ENCODE assay signal across 18 cellular contexts in genomic region chr17:81248649-81249048, GRCh38.
"Had no signal": no experiment of that assay in that cellular context is flagged by ENCODE, and none has a peak within 500 bp of the region (broad histone marks: within the 10 kb centered on the region; RNA-seq: fewer than 3 reads in every experiment).

No MANE protein-coding gene starts in this region.

- H3K9me3 ChIP-seq: gastrocnemius medialis, heart left ventricle, upper lobe of right lung had no signal

- H3K4me3 ChIP-seq: coronary artery, gastrocnemius medialis, heart left ventricle, upper lobe of right lung had no signal

- H3K27ac ChIP-seq: coronary artery, gastrocnemius medialis, heart left ventricle, parathyroid adenoma, upper lobe of right lung had no signal

- FAIRE-seq: endometrium had no signal

- H2AFZ ChIP-seq: parathyroid adenoma had no signal

- H3K36me3 Mint-ChIP-seq: brain had no signal

- H3K4me1 ChIP-seq: parathyroid adenoma, upper lobe of right lung had no signal

- ATAC-seq: activated CD8-positive, alpha-beta T cell treated with anti-CD3 and anti-CD28 coated beads, Interleukin-2, amount 10 ng/mL, durations not matched to agents 7 days and 5 days; heart left ventricle; naive thymus-derived CD8-positive, alpha-beta T cell had no signal

- H3K4me3 Mint-ChIP-seq: activated CD4-positive, alpha-beta T cell treated with anti-CD3 and anti-CD28 coated beads, Interleukin-2, amount 10 ng/mL, durations not matched to agents 7 days and 5 days; activated CD8-positive, alpha-beta T cell treated with anti-CD3 and anti-CD28 coated beads, Interleukin-2, amount 10 ng/mL, durations not matched to agents 7 days and 5 days; brain; naive thymus-derived CD8-positive, alpha-beta T cell had no signal

- H3K9ac ChIP-seq: parathyroid adenoma had no signal

- H3K27ac Mint-ChIP-seq: activated CD4-positive, alpha-beta T cell treated with anti-CD3 and anti-CD28 coated beads, Interleukin-2, amount 10 ng/mL, durations not matched to agents 7 days and 5 days; activated CD8-positive, alpha-beta T cell treated with anti-CD3 and anti-CD28 coated beads, Interleukin-2, amount 10 ng/mL, durations not matched to agents 7 days and 5 days; brain had no signal

- H3K27me3 Mint-ChIP-seq: activated CD4-positive, alpha-beta T cell treated with anti-CD3 and anti-CD28 coated beads, Interleukin-2, amount 10 ng/mL, durations not matched to agents 7 days and 5 days; brain; naive thymus-derived CD8-positive, alpha-beta T cell had no signal

- H3K27me3 ChIP-seq: gastrocnemius medialis, heart left ventricle, upper lobe of right lung had no signal

- H3K9me3 Mint-ChIP-seq: activated CD4-positive, alpha-beta T cell treated with anti-CD3 and anti-CD28 coated beads, Interleukin-2, amount 10 ng/mL, durations not matched to agents 7 days and 5 days; naive thymus-derived CD8-positive, alpha-beta T cell had no signal

- DNase-seq: activated CD4-positive, alpha-beta T cell treated with anti-CD3 and anti-CD28 coated beads, Interleukin-2, amount 10 ng/mL, durations not matched to agents 7 days and 5 days; activated CD8-positive, alpha-beta T cell treated with anti-CD3 and anti-CD28 coated beads, Interleukin-2, amount 10 ng/mL, durations not matched to agents 7 days and 5 days; activated gamma-delta T cell; activated T-cell treated with anti-CD3 and anti-CD28 coated beads, Interleukin-2, amount 50 U/mL, for 48 hours; anterior cingulate cortex; central memory CD4-positive, alpha-beta T cell; gastrocnemius medialis; kidney glomerular epithelial cell; naive thymus-derived CD8-positive, alpha-beta T cell; stimulated activated naive CD4-positive, alpha-beta T cell; T-helper 1 cell; T-helper 9 cell; upper lobe of right lung had no signal
